Comparison of ENCODE assay signal across 1 cellular context in the genomic region with DNA sequence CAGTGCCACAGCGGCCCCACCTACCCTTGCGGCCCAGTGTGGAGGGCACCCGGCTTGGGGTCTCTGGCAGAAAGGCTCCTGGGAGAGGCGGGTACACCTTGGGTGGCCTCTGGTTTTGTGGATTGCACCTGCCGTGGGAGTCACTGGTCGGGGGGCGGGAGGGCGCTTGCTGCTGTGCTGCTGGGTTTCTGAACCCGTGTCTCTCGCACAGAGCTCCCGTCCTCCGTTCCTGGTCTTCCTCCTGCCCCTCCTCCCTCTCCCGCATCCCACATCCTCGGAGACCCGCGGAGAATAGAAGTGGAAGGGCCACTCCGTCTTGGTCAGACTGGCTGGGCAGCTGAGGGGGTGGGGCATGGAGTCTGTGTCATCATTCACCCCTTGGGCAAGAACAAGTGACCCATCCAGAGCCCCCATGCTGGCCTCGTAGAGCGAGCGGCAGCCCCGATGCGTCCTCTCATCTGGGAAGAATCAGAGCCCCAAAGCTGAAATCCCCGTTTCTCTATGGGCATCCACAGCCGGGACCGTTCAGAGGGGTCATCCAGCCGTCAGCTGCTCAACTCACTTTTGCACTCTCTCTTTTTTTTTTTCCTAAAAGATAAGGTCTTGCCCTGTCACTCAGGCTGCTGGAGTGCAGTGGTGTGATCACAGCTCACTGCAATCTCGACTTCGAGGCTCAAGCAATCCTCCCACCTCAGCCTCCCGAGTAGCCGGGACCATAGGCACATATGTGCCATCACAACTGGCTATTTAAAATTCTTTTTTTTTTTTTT.
TF ChIP-seq lines count a peak whose summit lies in the region.

No MANE protein-coding gene starts in this region.

TF ChIP-seq in H1, 55 proteins besides CTCF, POLR2A, EP300 and RAD21:
- no peak for TF ChIP-seq YY1 (IDR thresholded peaks at IDR 0.05; ENCODE audit: low read depth, low read length)
- no peak for TF ChIP-seq NANOG (IDR thresholded peaks at IDR 0.05; ENCODE audit: insufficient read depth, low read depth, low read length, poor library complexity, severe bottlenecking)
- TF ChIP-seq EZH2 (IDR thresholded peaks at IDR 0.05; ENCODE audit: low read depth, low read length, severe bottlenecking) = no peak
- no peak for TF ChIP-seq SRF (IDR thresholded peaks at IDR 0.05; ENCODE audit: low read depth, low read length)
- TF ChIP-seq CHD2 (IDR thresholded peaks at IDR 0.05; ENCODE audit: low read length) = no peak
- TF ChIP-seq NRF1 (IDR thresholded peaks at IDR 0.05; ENCODE audit: low read depth, low read length) = no peak
- TF ChIP-seq TAF7 (optimal IDR thresholded peaks at IDR 0.05; ENCODE audit: borderline replicate concordance, low read depth, low read length) = no peak
- TF ChIP-seq CEBPB (IDR thresholded peaks at IDR 0.05; ENCODE audit: low read depth, low read length) = no peak
- no peak for TF ChIP-seq SP2 (IDR thresholded peaks at IDR 0.05; ENCODE audit: low read length)
- no peak for TF ChIP-seq RNF2 (IDR thresholded peaks at IDR 0.05; ENCODE audit: borderline replicate concordance, low read depth, low read length, missing control alignments, poor library complexity, severe bottlenecking)
- TF ChIP-seq BRCA1 (IDR thresholded peaks at IDR 0.05; ENCODE audit: low read depth, low read length) = no peak
- TF ChIP-seq, protein P1, sequence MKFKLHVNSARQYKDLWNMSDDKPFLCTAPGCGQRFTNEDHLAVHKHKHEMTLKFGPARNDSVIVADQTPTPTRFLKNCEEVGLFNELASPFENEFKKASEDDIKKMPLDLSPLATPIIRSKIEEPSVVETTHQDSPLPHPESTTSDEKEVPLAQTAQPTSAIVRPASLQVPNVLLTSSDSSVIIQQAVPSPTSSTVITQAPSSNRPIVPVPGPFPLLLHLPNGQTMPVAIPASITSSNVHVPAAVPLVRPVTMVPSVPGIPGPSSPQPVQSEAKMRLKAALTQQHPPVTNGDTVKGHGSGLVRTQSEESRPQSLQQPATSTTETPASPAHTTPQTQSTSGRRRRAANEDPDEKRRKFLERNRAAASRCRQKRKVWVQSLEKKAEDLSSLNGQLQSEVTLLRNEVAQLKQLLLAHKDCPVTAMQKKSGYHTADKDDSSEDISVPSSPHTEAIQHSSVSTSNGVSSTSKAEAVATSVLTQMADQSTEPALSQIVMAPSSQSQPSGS (IDR thresholded peaks at IDR 0.05; ENCODE audit: low read length) = no peak
- no peak for TF ChIP-seq BACH1 (IDR thresholded peaks at IDR 0.05; ENCODE audit: low read length)
- TF ChIP-seq RFX5 (IDR thresholded peaks at IDR 0.05; ENCODE audit: borderline replicate concordance, low read depth, low read length) = no peak
- no peak for TF ChIP-seq SUZ12 (IDR thresholded peaks at IDR 0.05; ENCODE audit: low read length)
- TF ChIP-seq CBX5 (IDR thresholded peaks at IDR 0.05; ENCODE audit: low read depth, low read length) = no peak
- no peak for TF ChIP-seq TAF1 (IDR thresholded peaks at IDR 0.05; ENCODE audit: low read depth, low read length)
TF ChIP-seq in H1: peak in this region for 0.
